In genomic region chr6:105051941-105052471, GRCh38 we compare ENCODE assay signal across 19 cellular contexts.
DNase-seq lines count a peak whose midpoint lies in the region; ATAC-seq, FAIRE-seq and TF ChIP-seq lines count a peak whose summit lies in the region.
"Had no signal": no experiment of that assay in that cellular context is flagged by ENCODE, and none has a peak within 500 bp of the region (broad histone marks: within the 10 kb centered on the region; RNA-seq: fewer than 3 reads in every experiment).

No MANE protein-coding gene starts in this region.

- H4K8ac ChIP-seq in H1 (ENCODE audit: extremely low read depth, insufficient read depth, low read length) = no peak overlapping the region

- H3K4me1 Mint-ChIP-seq in mesothelial cell of epicardium = peaks cover 5% of the 10 kb centered on the region
- H3K4me1 Mint-ChIP-seq: activated naive CD4-positive, alpha-beta T cell treated with anti-CD3 and anti-CD28 coated beads, Interleukin-2, amount 50 U/mL, for 24 hours; B cell had no signal

- no peak overlapping the region for H2BK5ac ChIP-seq in H1 (ENCODE audit: low read depth, low read length)

- no peak overlapping the region for H4K5ac ChIP-seq in H1 (ENCODE audit: insufficient read length, low read depth, low read length)

- no peak overlapping the region for H3K14ac ChIP-seq in H1 (ENCODE audit: insufficient read length)

- no peak overlapping the region for H2BK12ac ChIP-seq in H1 (ENCODE audit: low read depth, low read length)

- TF ChIP-seq POLR2A in H1 (IDR thresholded peaks at IDR 0.05; ENCODE audit: control extremely low read depth in 1 of 2, low read depth in 2 of 2, low read length in 2 of 2) = no peak

- H3K4me1 ChIP-seq in PC-3 (ENCODE audit: insufficient read depth, low read length) = 0 out of 2 replicates have a peak, but pooled peaks cover 6% of the 10 kb centered on the region
- peaks cover 0 to 5% (median 2%) of the 10 kb centered on the region in 4 experiments; a peak in 3 of 7 replicates for H3K4me1 ChIP-seq in H1 (replicated peaks in 1 of 4; ENCODE audit: control insufficient read depth in 3 of 4, insufficient read depth in 4 of 4, low read length in 3 of 4)

- H2AK5ac ChIP-seq in H1 (ENCODE audit: low read depth, low read length) = 0 out of 2 replicates have a peak overlapping the region, but pooled peaks have one; percentile 3

- no peaks in the 10 kb centered on the region for H3K23me2 ChIP-seq in H1 (ENCODE audit: low read depth, low read length)

- TF ChIP-seq RAD21 in H1 (IDR thresholded peaks at IDR 0.05 in 1 of 2, conservative IDR thresholded peaks at IDR 0.05 in 1 of 2; ENCODE audit: low read depth in 2 of 2, low read length in 2 of 2) = no peak

- no peaks in the 10 kb centered on the region for H3K9me2 ChIP-seq in PC-3 (replicated peaks; ENCODE audit: low read length)

- no peak overlapping the region for H3K23ac ChIP-seq in H1 (ENCODE audit: insufficient read length)

- ATAC-seq in PC-3 (no peak), HG02798 (IDR thresholded peaks at IDR 0.05; ENCODE audit: poor library complexity, unreplicated experiment) (no peak), HG03045 (IDR thresholded peaks at IDR 0.05; ENCODE audit: unreplicated experiment) (no peak)

- H3K27ac ChIP-seq in PC-3 (ENCODE audit: low read length) = peak overlapping the region; percentile 25
- no peak overlapping the region for H3K27ac ChIP-seq in H1 (ENCODE audit: low read depth, low read length)

- intact Hi-C loops in PC-3 (cut with micrococcal nuclease) = no loop called here

- H4K91ac ChIP-seq in H1 (replicated peaks; ENCODE audit: insufficient read length, low read length) = no peak overlapping the region

- H3K4me2 ChIP-seq in PC-3 (ENCODE audit: low read length) = no peak overlapping the region
- no peak overlapping the region for H3K4me2 ChIP-seq in H1 (ENCODE audit: insufficient read depth in 1 of 2, low read depth in 2 of 2, low read length in 2 of 2)

- CTCF ChIA-PET in PC-3 (lab: Charles Lee) = no interaction called here
- CTCF ChIA-PET in H1 (lab: Charles Lee; ENCODE audit: partially characterized antibody) = no interaction called here

- no peaks in the 10 kb centered on the region for H3K36me3 ChIP-seq in PC-3 (ENCODE audit: low read depth, low read length)
- H3K36me3 ChIP-seq in H1 (ENCODE audit: control insufficient read depth in 2 of 4, insufficient read depth in 4 of 4, low read length in 3 of 4) = no peaks in the 10 kb centered on the region

- H2BK15ac ChIP-seq in H1 (ENCODE audit: low read length) = no peak overlapping the region

- H3K27me3 Mint-ChIP-seq in mesothelial cell of epicardium (ENCODE audit: low read depth) = no peaks in the 10 kb centered on the region

- no peak overlapping the region for H3K56ac ChIP-seq in H1 (replicated peaks; ENCODE audit: insufficient read length, low read depth, low read length)

- H4K20me1 ChIP-seq in PC-3 (ENCODE audit: low read length) (no peaks in the 10 kb centered on the region), H1 (replicated peaks in 1 of 2; ENCODE audit: control insufficient read depth in 1 of 2, insufficient read depth in 2 of 2, low read length in 2 of 2) (peaks cover 0 to 2% of the 10 kb centered on the region in 2 experiments)

- H3K27me3 ChIP-seq in PC-3 (ENCODE audit: low read length) (no peaks in the 10 kb centered on the region), H1 (replicated peaks in 1 of 4; ENCODE audit: control insufficient read depth in 3 of 4, extremely low read depth in 1 of 4, insufficient read depth in 3 of 4, low read length in 3 of 4) (no peaks in the 10 kb centered on the region)

- no peaks in the 10 kb centered on the region for H3K79me2 ChIP-seq in PC-3 (ENCODE audit: low read length)
- peaks cover 3 to 59% of the 10 kb centered on the region in 2 experiments; a peak in 3 of 4 replicates for H3K79me2 ChIP-seq in H1 (ENCODE audit: control insufficient read depth in 1 of 2, insufficient read depth in 2 of 2, low read length in 2 of 2)

- BruUV-seq in PC-3 (replicated peaks; lab: Mats Ljungman, UMichigan) = no TSS peak

- H3K18ac ChIP-seq in H1 (ENCODE audit: extremely low read depth, low read length) = no peak overlapping the region

- FAIRE-seq in H1 (lab: Jason Lieb, UNC) = no peak
- FAIRE-seq: astrocyte, islet of Langerhans had no signal

- WGBS in H1 (ENCODE audit: extremely low coverage in 1 of 2, insufficient coverage in 1 of 2, insufficient read length in 1 of 2, insufficient replicate concordance in 2 of 2, low coverage in 1 of 2, low lambda C conversion rate in 2 of 2, missing lambda C conversion rate in 1 of 2), 2 experiments = 82% methylated on average over 3 of the region's 3 CpGs; no CpG with 5 or more reads in 1 of the 2 experiments

- H3K9ac ChIP-seq in PC-3 (ENCODE audit: low read length) (no peak overlapping the region), H1 (replicated peaks in 1 of 4; ENCODE audit: extremely low read depth in 1 of 4, low read depth in 3 of 4, low read length in 3 of 4) (no peak overlapping the region)

- H2BK20ac ChIP-seq in H1 (ENCODE audit: low read length) = no peak overlapping the region

- peak overlapping the region; percentile 26 for H3K27ac Mint-ChIP-seq in mesothelial cell of epicardium
- H3K27ac Mint-ChIP-seq: activated naive CD4-positive, alpha-beta T cell treated with anti-CD3 and anti-CD28 coated beads, Interleukin-2, amount 50 U/mL, for 24 hours; activated T-helper 1 cell treated with anti-CD3 and anti-CD28 coated beads, Interleukin-12 subunit alpha, Interleukin-12 subunit beta, Interleukin-2, Interleukin-4 antibody, amounts not matched to agents 30 ng/mL and 10 ng/mL and 1 ng/mL, durations not matched to agents 14 hours and 24 hours and 36 hours; B cell had no signal

- H3K79me1 ChIP-seq in H1 (ENCODE audit: low read depth, low read length) = peaks cover 2% of the 10 kb centered on the region; the same call in 1 of the 2 replicates

- POLR2A ChIA-PET in PC-3 (lab: Charles Lee; ENCODE audit: unreplicated experiment) (no interaction called here), H1 (lab: Charles Lee; ENCODE audit: partially characterized antibody) (no interaction called here)

- TF ChIP-seq CTCF in PC-3 (conservative IDR thresholded peaks at IDR 0.05; ENCODE audit: low read depth, low read length) (no peak), H1 (IDR thresholded peaks at IDR 0.05; ENCODE audit: control extremely low read depth in 1 of 3, insufficient read depth in 1 of 3, low read depth in 1 of 3, low read length in 3 of 3) (no peak), mesothelial cell of epicardium (IDR thresholded peaks at IDR 0.05; ENCODE audit: unreplicated experiment) (no peak)

- no peak overlapping the region for H3K4me3 Mint-ChIP-seq in mesothelial cell of epicardium
- H3K4me3 Mint-ChIP-seq: activated naive CD4-positive, alpha-beta T cell treated with anti-CD3 and anti-CD28 coated beads, Interleukin-2, amount 50 U/mL, for 24 hours; activated T-helper 1 cell treated with anti-CD3 and anti-CD28 coated beads, Interleukin-12 subunit alpha, Interleukin-12 subunit beta, Interleukin-2, Interleukin-4 antibody, amounts not matched to agents 30 ng/mL and 10 ng/mL and 1 ng/mL, durations not matched to agents 14 hours and 24 hours and 36 hours; B cell had no signal

- DNase-seq in ELR (ENCODE audit: low read depth) = peak; percentile 41
- no peak for DNase-seq in PC-3
- no peak for DNase-seq in H1 (ENCODE audit: low read depth in 1 of 2, low spot score in 2 of 2)
- no peak for DNase-seq in mesothelial cell of epicardium (ENCODE audit: low spot score in 2 of 2, unreplicated experiment in 2 of 2)
- DNase-seq in stimulated activated CD4-positive, alpha-beta T cell treated with anti-CD3 and anti-CD28 coated beads, Interleukin-15, amount 100 ng/mL, for 24 hours = no peak
- no peak for DNase-seq in Ammon's horn (ENCODE audit: low spot score)
- DNase-seq: hippocampal formation; NCI-H1417; NCI-H524; retina; stimulated activated CD4-positive, alpha-beta T cell treated with anti-CD3 and anti-CD28 coated beads, Interleukin-12 subunit alpha, Interleukin-12 subunit beta, amount 100 ng/mL, for 4 hours; stimulated activated CD8-positive, alpha-beta memory T cell treated with anti-CD3 and anti-CD28 coated beads, Interleukin-4, amount 100 ng/mL, for 48 hours had no signal

- H2AFZ ChIP-seq in PC-3 (ENCODE audit: low read length) = no peak overlapping the region
- H2AFZ ChIP-seq in H1 (ENCODE audit: low read length) = no peak overlapping the region

- no peaks in the 10 kb centered on the region for H3K9me3 ChIP-seq in PC-3 (ENCODE audit: low read length)
- H3K9me3 ChIP-seq in H1 (ENCODE audit: insufficient read depth in 2 of 2, low read depth in 1 of 2, low read length in 1 of 2) = no peaks in the 10 kb centered on the region

- H3K4me3 ChIP-seq in PC-3 (ENCODE audit: low read length) = no peak overlapping the region
- no peak overlapping the region for H3K4me3 ChIP-seq in H1 (ENCODE audit: extremely low read depth in 1 of 4, insufficient read depth in 2 of 4, low read depth in 3 of 4, low read length in 4 of 4)

- H3F3A ChIP-seq in PC-3 (ENCODE audit: low read length, unreplicated experiment) = no peaks in the 10 kb centered on the region

- H3K4ac ChIP-seq in H1 (replicated peaks; ENCODE audit: insufficient read length, low read depth, low read length) = no peak overlapping the region

- no peak overlapping the region for H2BK120ac ChIP-seq in H1 (replicated peaks; ENCODE audit: low read depth, low read length)

- H3K9me3 Mint-ChIP-seq in mesothelial cell of epicardium = peaks cover 53% of the 10 kb centered on the region
- H3K9me3 Mint-ChIP-seq: activated T-helper 1 cell treated with anti-CD3 and anti-CD28 coated beads, Interleukin-12 subunit alpha, Interleukin-12 subunit beta, Interleukin-2, Interleukin-4 antibody, amounts not matched to agents 30 ng/mL and 10 ng/mL and 1 ng/mL, durations not matched to agents 14 hours and 24 hours and 36 hours had no signal

- TF ChIP-seq EP300 in H1 (IDR thresholded peaks at IDR 0.05; ENCODE audit: borderline replicate concordance in 1 of 2, low read depth in 2 of 2, low read length in 2 of 2) = no peak

- H3K36me3 Mint-ChIP-seq in mesothelial cell of epicardium = peaks cover 53% of the 10 kb centered on the region
- H3K36me3 Mint-ChIP-seq: activated naive CD4-positive, alpha-beta T cell treated with anti-CD3 and anti-CD28 coated beads, Interleukin-2, amount 50 U/mL, for 24 hours had no signal
